9 cellular contexts compared by ENCODE assay signal in the genomic region with DNA sequence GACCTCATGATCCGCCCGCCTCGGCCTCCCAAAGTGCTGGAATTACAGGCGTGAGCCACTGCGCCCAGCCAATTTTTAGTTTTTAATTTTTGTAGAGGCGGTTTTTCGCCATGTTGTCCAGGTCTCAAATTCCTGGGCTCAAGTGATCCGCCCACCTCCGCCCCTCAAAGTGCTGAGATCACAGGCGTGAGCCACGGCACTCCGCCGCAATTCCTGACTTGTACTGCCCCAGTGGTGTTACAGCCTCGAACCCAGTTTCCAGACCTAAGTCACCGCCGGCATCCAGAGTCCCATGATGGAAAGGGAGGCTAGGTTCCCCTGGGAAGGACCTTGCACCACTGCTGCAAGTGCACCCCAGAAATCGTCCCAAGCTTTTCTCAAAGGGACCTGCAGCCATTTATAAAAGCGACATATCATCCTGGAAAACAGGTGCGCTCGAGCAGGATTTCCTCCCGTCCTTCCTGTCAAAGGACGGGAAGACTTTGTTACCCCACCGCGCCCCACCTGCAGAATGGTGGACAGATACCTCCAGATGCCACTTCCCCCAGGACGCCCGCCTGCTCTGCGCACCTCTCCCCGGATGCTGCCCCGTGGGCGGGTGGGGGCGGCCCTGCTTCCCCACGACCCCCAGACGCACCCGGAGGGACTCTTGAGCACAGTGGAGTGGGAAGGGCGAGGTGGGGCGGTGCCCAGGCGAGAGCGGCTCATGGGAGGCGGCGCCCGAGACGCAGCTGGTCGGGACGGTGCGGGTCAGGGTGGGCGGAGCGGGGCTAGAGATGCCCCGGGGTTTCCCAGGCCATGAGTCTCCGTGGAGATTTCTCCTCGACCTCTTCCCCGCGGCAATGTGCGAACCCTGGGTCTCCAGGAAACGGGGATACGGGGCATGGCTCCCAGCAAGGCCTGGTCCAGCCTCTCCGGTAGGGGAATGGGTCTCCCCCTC. TPM values are rescaled to one million over a fixed set of nuclear protein-coding genes. Genes with fewer than 3 reads are reported as not detected.
DNase-seq lines count a peak whose midpoint lies in the region; ATAC-seq, FAIRE-seq and TF ChIP-seq lines count a peak whose summit lies in the region.
"Had no signal": no experiment of that assay in that cellular context is flagged by ENCODE, and none has a peak within 500 bp of the region (broad histone marks: within the 10 kb centered on the region; RNA-seq: fewer than 3 reads in every experiment).

No MANE protein-coding gene starts in this region.

- ATAC-seq in GM21723 (IDR thresholded peaks at IDR 0.05; ENCODE audit: unreplicated experiment) (peak; percentile 53), SK-N-SH treated with all-trans-retinoic acid at 6 μM for 48 hours (peak; percentile 72), GM12878 (peak; percentile 80)

- POLR2A ChIA-PET in GM12878 (lab: Charles Lee): interaction anchor here (1.0 to 3.5 kb wide), 8 partner anchors 15 to 130 kb away, joined by 3 to 16 read pairs (median 4); partner anchors contain the start of genes ATP6AP1, EMD, FLNA and SLC10A3

- in situ Hi-C loops in GM12878 (cut with MboI): no loop called here

- no peak for TF ChIP-seq EP300 in GM12878 (IDR thresholded peaks at IDR 0.05; ENCODE audit: borderline replicate concordance in 1 of 2, control insufficient read depth in 1 of 2, low read depth in 2 of 2, low read length in 2 of 2)

- H4K20me1 ChIP-seq in GM12878 (ENCODE audit: control insufficient read depth, insufficient read depth): peaks cover 5% of the 10 kb centered on the region; the same call in 1 of the 2 replicates

- CTCF ChIA-PET in GM12878 (lab: Yijun Ruan, JAX): interaction anchor here (0.9 to 3.0 kb wide), 3 partner anchors 24 to 129 kb away, joined by 3 to 23 read pairs (median 9); no protein-coding TSS in a partner anchor

- SMC1A ChIA-PET in GM12878 (lab: Charles Lee; ENCODE audit: uncharacterized antibody, unreplicated experiment): interaction anchor here (0.6 to 2.5 kb wide), 3 partner anchors 24 to 300 kb away, joined by 3 to 7 read pairs (median 7); partner anchors contain the start of gene FLNA

- H3K4me3 ChIP-seq in GM06990 (replicated peaks; ENCODE audit: low read depth, low read length) (peak overlapping the region; percentile 89), GM12878 (peak overlapping the region; percentile 66), iPS-20b (ENCODE audit: low read length) (peak overlapping the region; percentile 92), skeletal muscle satellite cell (ENCODE audit: low read length) (peak overlapping the region; percentile 89)
- H3K4me3 ChIP-seq in Jurkat, Clone E6-1 (ENCODE audit: low read length): peak overlapping the region; percentile 90

- intact Hi-C loops in GM12878 (cut with micrococcal nuclease; ENCODE audit: unreplicated experiment): loop anchor here (5.0 kb wide), 1 partner anchor 40 kb away; the partner anchor contains the start of gene GDI1

- H2AFZ ChIP-seq in GM12878 (ENCODE audit: control insufficient read depth, low read depth, low read length): peak overlapping the region; percentile 51

- 32% methylated on average over 50 of the region's 56 CpGs for WGBS in GM12878 (ENCODE audit: insufficient coverage, insufficient replicate concordance, low lambda C conversion rate, missing lambda C conversion rate)

- BruUV-seq in GM12878 (replicated peaks; lab: Mats Ljungman, UMichigan): no TSS peak

- H3K4me2 ChIP-seq in GM12878 (ENCODE audit: control insufficient read depth, insufficient read depth) (peak overlapping the region; percentile 82), skeletal muscle satellite cell (ENCODE audit: low read length) (peak overlapping the region; percentile 90)

- H3K36me3 ChIP-seq in GM06990 (ENCODE audit: control insufficient read depth, insufficient read depth, low read length): peaks cover 11% of the 10 kb centered on the region
- H3K36me3 ChIP-seq in GM12878 (ENCODE audit: control insufficient read depth in 2 of 2, insufficient read depth in 2 of 2, low read length in 1 of 2): peaks cover 10 to 12% of the 10 kb centered on the region in 2 experiments
- peaks cover 28% of the 10 kb centered on the region for H3K36me3 ChIP-seq in iPS-20b (ENCODE audit: insufficient read depth, low read depth, low read length)
- H3K36me3 ChIP-seq in skeletal muscle satellite cell (ENCODE audit: insufficient read depth, low read length): peaks cover 29% of the 10 kb centered on the region

- RAD21 ChIA-PET in GM12878 (lab: Charles Lee; ENCODE audit: unreplicated experiment): interaction anchor here (1.3 to 2.1 kb wide), 3 partner anchors 31 to 130 kb away, joined by 4 to 7 read pairs (median 4); partner anchors contain the start of genes ATP6AP1 and SLC10A3

- peak; percentile 82 for DNase-seq in GM06990 (ENCODE audit: extremely low read depth, insufficient read length)
- DNase-seq in Jurkat, Clone E6-1 (ENCODE audit: low read depth, low spot score): no peak
- no peak for DNase-seq in GM12878 (ENCODE audit: low read depth, low spot score)
- no peak for DNase-seq in superior temporal gyrus (ENCODE audit: extremely low spot score)

- H3K9me3 ChIP-seq in GM12878 (replicated peaks; ENCODE audit: control insufficient read depth, insufficient read depth, low read length) (no peaks in the 10 kb centered on the region; the same call in 2 of the 3 replicates), iPS-20b (ENCODE audit: insufficient read depth, low read depth, low read length) (no peaks in the 10 kb centered on the region), skeletal muscle satellite cell (replicated peaks; ENCODE audit: low read length) (no peaks in the 10 kb centered on the region)

- H3K9ac ChIP-seq in GM12878 (ENCODE audit: control insufficient read depth, insufficient read depth, low read length) (peak overlapping the region; percentile 99), iPS-20b (ENCODE audit: low read depth, low read length) (peak overlapping the region; percentile 99), skeletal muscle satellite cell (ENCODE audit: low read depth, low read length) (peak overlapping the region; percentile 100)

- TF ChIP-seq RAD21 in GM12878 (IDR thresholded peaks at IDR 0.05; ENCODE audit: insufficient read depth, low read depth, low read length): no peak

- FAIRE-seq in GM12878 (lab: Jason Lieb, UNC): no peak
- FAIRE-seq: frontal cortex had no signal

- H3K79me2 ChIP-seq in GM12878 (ENCODE audit: control insufficient read depth, insufficient read depth, low read length): peaks cover 29% of the 10 kb centered on the region

- H3K27me3 ChIP-seq in GM06990 (replicated peaks; ENCODE audit: control insufficient read depth, insufficient read depth, low read length) (no peaks in the 10 kb centered on the region), GM12878 (replicated peaks in 1 of 2; ENCODE audit: control insufficient read depth in 2 of 2, insufficient read depth in 2 of 2, low read length in 1 of 2) (no peaks in the 10 kb centered on the region), iPS-20b (ENCODE audit: insufficient read depth, low read length) (no peaks in the 10 kb centered on the region), skeletal muscle satellite cell (ENCODE audit: control insufficient read depth, insufficient read depth, low read length) (no peaks in the 10 kb centered on the region)

- TF ChIP-seq POLR2A in GM12878 (IDR thresholded peaks at IDR 0.05; ENCODE audit: low read depth, low read length): peak; percentile 32

- peaks cover 3% of the 10 kb centered on the region; the same call in 1 of the 2 replicates for H3K4me1 ChIP-seq in GM12878 (ENCODE audit: control insufficient read depth, insufficient read depth, low read length)
- no peaks in the 10 kb centered on the region; the same call in 1 of the 2 replicates for H3K4me1 ChIP-seq in iPS-20b (ENCODE audit: insufficient read depth, low read length)
- peaks cover 6% of the 10 kb centered on the region for H3K4me1 ChIP-seq in skeletal muscle satellite cell (ENCODE audit: control insufficient read depth, insufficient read depth, low read length)

- H3K27ac ChIP-seq in GM12878 (ENCODE audit: control insufficient read depth, insufficient read depth) (peak overlapping the region; percentile 97), iPS-20b (ENCODE audit: low read length) (peak overlapping the region; percentile 84)

- TF ChIP-seq CTCF in GM06990 (IDR thresholded peaks at IDR 0.05; ENCODE audit: insufficient read depth, low read length, poor library complexity, severe bottlenecking) (no peak), GM12878 (IDR thresholded peaks at IDR 0.05 in 2 of 3, conservative IDR thresholded peaks at IDR 0.05 in 1 of 3; ENCODE audit: control insufficient read depth in 2 of 3, extremely low read depth in 1 of 3, insufficient read depth in 1 of 3, low read depth in 3 of 3, low read length in 3 of 3) (no peak)

RNA-seq across cellular contexts. Expression of gene RPL10, which starts 1.0 kb away (rescaled TPM):
- 3,019 TPM for polyA plus RNA-seq in Jurkat, Clone E6-1 (2012; ENCODE audit: insufficient read depth, insufficient read length)
- total RNA-seq in GM12878 (2013; cell fraction: nucleolus; rRNA removed): 600 and 614 TPM in 2 replicates
- total RNA-seq in GM12878 (2014; rRNA removed): 4,925 and 4,997 TPM in 2 replicates
- total RNA-seq in GM12878 (2014; rRNA removed; fragmentation: Illumina TruSeq; extraction: Trizol): 3,759 and 3,772 TPM in 2 replicates
- total RNA-seq in GM12878 (2021): 4,064 and 4,152 TPM in 2 replicates
- polyA plus RNA-seq in GM12878 (2011; ENCODE audit: low read depth): 5,001 TPM
- 2,618 and 3,504 TPM in 2 replicates for polyA plus RNA-seq in GM12878 (2011; rRNA removed)
- 4,504 and 6,793 TPM in 2 replicates for polyA plus RNA-seq in GM12878 (2011; cell fraction: cytosol; rRNA removed)
- polyA plus RNA-seq in GM12878 (2011; cell fraction: nucleus; rRNA removed): 1,382 and 2,108 TPM in 2 replicates
- polyA plus RNA-seq in GM12878 (2012): 6,434 and 6,606 TPM in 2 replicates
- polyA plus RNA-seq in GM12878 (2014; fragmentation: Illumina TruSeq; extraction: Trizol): 6,343 and 6,987 TPM in 2 replicates
- polyA plus RNA-seq in GM12878 (2014; fragmentation: Nextera tagmentation; extraction: Ambion mirVana): 1,000 to 10,000 TPM; 5,383 to 7,222 TPM
- polyA plus RNA-seq in GM12878 (2014; rRNA removed): 6,238 and 6,871 TPM in 2 replicates
- polyA plus RNA-seq in GM12878 (2016; fragmentation: Nextera tagmentation; extraction: Ambion mirVana): 1,000 to 10,000 TPM; 1,938 to 2,032 TPM
- 1,076 and 2,028 TPM in 2 replicates for polyA minus RNA-seq in GM12878 (2011; rRNA and poly(A)+ RNA removed)
- 767 and 786 TPM in 2 replicates for polyA minus RNA-seq in GM12878 (2011; cell fraction: cytosol; rRNA and poly(A)+ RNA removed)
- polyA minus RNA-seq in GM12878 (2011; cell fraction: nucleus; rRNA and poly(A)+ RNA removed): 230 and 289 TPM in 2 replicates
- 2,217 and 3,625 TPM in 2 replicates for total RNA-seq in skeletal muscle satellite cell (2012; rRNA removed)

RNA-seq across cellular contexts. Expression of gene DNASE1L1, which starts 11.8 kb away (rescaled TPM):
- 3.9 TPM for polyA plus RNA-seq in Jurkat, Clone E6-1 (2012; ENCODE audit: insufficient read depth, insufficient read length)
- total RNA-seq in GM12878 (2013; cell fraction: nucleolus; rRNA removed): 7.5 and 8.3 TPM in 2 replicates
- 19.3 and 19.7 TPM in 2 replicates for total RNA-seq in GM12878 (2014; rRNA removed)
- total RNA-seq in GM12878 (2014; rRNA removed; fragmentation: Illumina TruSeq; extraction: Trizol): 6.4 and 7.3 TPM in 2 replicates
- 13.5 and 14.6 TPM in 2 replicates for total RNA-seq in GM12878 (2021)
- polyA plus RNA-seq in GM12878 (2011; ENCODE audit: low read depth): 8.7 TPM
- 3.1 and 4.4 TPM in 2 replicates for polyA plus RNA-seq in GM12878 (2011; rRNA removed)
- 6.2 and 9.1 TPM in 2 replicates for polyA plus RNA-seq in GM12878 (2011; cell fraction: cytosol; rRNA removed)
- polyA plus RNA-seq in GM12878 (2011; cell fraction: nucleus; rRNA removed): 9.8 and 11.9 TPM in 2 replicates
- polyA plus RNA-seq in GM12878 (2012): 12.7 and 15.6 TPM in 2 replicates
- 4.1 and 6.7 TPM in 2 replicates for polyA plus RNA-seq in GM12878 (2014; fragmentation: Illumina TruSeq; extraction: Trizol)
- under 1 TPM; 0.60 to 0.74 TPM for polyA plus RNA-seq in GM12878 (2014; fragmentation: Nextera tagmentation; extraction: Ambion mirVana)
- polyA plus RNA-seq in GM12878 (2014; rRNA removed): 20.0 and 22.7 TPM in 2 replicates
- polyA plus RNA-seq in GM12878 (2016; fragmentation: Nextera tagmentation; extraction: Ambion mirVana): 10 to 100 TPM in 1 of 2 experiments, 1 to 10 TPM in 1; 6.9 to 10.9 TPM
- polyA minus RNA-seq in GM12878 (2011; rRNA and poly(A)+ RNA removed): 3.6 and 4.6 TPM in 2 replicates
- polyA minus RNA-seq in GM12878 (2011; cell fraction: cytosol; rRNA and poly(A)+ RNA removed): 1.6 and 3.4 TPM in 2 replicates
- 1.5 and 3.7 TPM in 2 replicates for polyA minus RNA-seq in GM12878 (2011; cell fraction: nucleus; rRNA and poly(A)+ RNA removed)
- 22.3 and 35.5 TPM in 2 replicates for total RNA-seq in skeletal muscle satellite cell (2012; rRNA removed)

RNA-seq across cellular contexts. Expression of gene TAFAZZIN, which starts 14.1 kb away (rescaled TPM):
- 70.4 TPM for polyA plus RNA-seq in Jurkat, Clone E6-1 (2012; ENCODE audit: insufficient read depth, insufficient read length)
- total RNA-seq in GM12878 (2013; cell fraction: nucleolus; rRNA removed): 53.3 and 55.8 TPM in 2 replicates
- total RNA-seq in GM12878 (2014; rRNA removed) (25.3 and 31.3 TPM in 2 replicates), GM12878 (2014; rRNA removed; fragmentation: Illumina TruSeq; extraction: Trizol) (14.2 and 15.3 TPM in 2 replicates), GM12878 (2021) (37.0 and 39.2 TPM in 2 replicates)
- 19.4 TPM for polyA plus RNA-seq in GM12878 (2011; ENCODE audit: low read depth)
- polyA plus RNA-seq in GM12878 (2011; rRNA removed) (15.7 and 20.0 TPM in 2 replicates), GM12878 (2014; fragmentation: Illumina TruSeq; extraction: Trizol) (21.8 and 22.6 TPM in 2 replicates), GM12878 (2014; fragmentation: Nextera tagmentation; extraction: Ambion mirVana) (1 to 10 TPM in 1 of 2 experiments, under 1 TPM in 1; 0.71 to 1.4 TPM), GM12878 (2014; rRNA removed) (43.1 and 50.4 TPM in 2 replicates), GM12878 (2016; fragmentation: Nextera tagmentation; extraction: Ambion mirVana) (10 to 100 TPM; 25.0 to 31.6 TPM)
- 27.0 and 29.1 TPM in 2 replicates for polyA plus RNA-seq in GM12878 (2011; cell fraction: cytosol; rRNA removed)
- 183 and 209 TPM in 2 replicates for polyA plus RNA-seq in GM12878 (2011; cell fraction: nucleus; rRNA removed)
- polyA plus RNA-seq in GM12878 (2012): 30.8 and 43.7 TPM in 2 replicates
- polyA minus RNA-seq in GM12878 (2011; rRNA and poly(A)+ RNA removed): 9.9 and 12.2 TPM in 2 replicates
- 9.1 and 10.7 TPM in 2 replicates for polyA minus RNA-seq in GM12878 (2011; cell fraction: cytosol; rRNA and poly(A)+ RNA removed)
- polyA minus RNA-seq in GM12878 (2011; cell fraction: nucleus; rRNA and poly(A)+ RNA removed): 26.0 and 36.0 TPM in 2 replicates
- 13.1 and 16.0 TPM in 2 replicates for total RNA-seq in skeletal muscle satellite cell (2012; rRNA removed)

RNA-seq across cellular contexts. Expression of gene EMD, which starts 18.1 kb away (rescaled TPM):
- 95.4 TPM for polyA plus RNA-seq in Jurkat, Clone E6-1 (2012; ENCODE audit: insufficient read depth, insufficient read length)
- 11.7 and 14.3 TPM in 2 replicates for total RNA-seq in GM12878 (2013; cell fraction: nucleolus; rRNA removed)
- total RNA-seq in GM12878 (2014; rRNA removed) (13.1 and 16.0 TPM in 2 replicates), GM12878 (2014; rRNA removed; fragmentation: Illumina TruSeq; extraction: Trizol) (26.7 and 27.1 TPM in 2 replicates), GM12878 (2021) (58.5 and 59.3 TPM in 2 replicates)
- 18.8 TPM for polyA plus RNA-seq in GM12878 (2011; ENCODE audit: low read depth)
- polyA plus RNA-seq in GM12878 (2011; rRNA removed) (15.3 and 23.3 TPM in 2 replicates), GM12878 (2014; fragmentation: Illumina TruSeq; extraction: Trizol) (63.8 and 83.3 TPM in 2 replicates), GM12878 (2014; fragmentation: Nextera tagmentation; extraction: Ambion mirVana) (1 to 10 TPM in 1 of 2 experiments, under 1 TPM in 1; 0.76 to 1.9 TPM), GM12878 (2014; rRNA removed) (63.9 TPM in 2 replicates), GM12878 (2016; fragmentation: Nextera tagmentation; extraction: Ambion mirVana) (100 to 1,000 TPM in 1 of 2 experiments, 10 to 100 TPM in 1; 89.5 to 100 TPM)
- 29.0 and 36.8 TPM in 2 replicates for polyA plus RNA-seq in GM12878 (2011; cell fraction: cytosol; rRNA removed)
- 49.6 and 51.9 TPM in 2 replicates for polyA plus RNA-seq in GM12878 (2011; cell fraction: nucleus; rRNA removed)
- polyA plus RNA-seq in GM12878 (2012): 48.6 and 64.1 TPM in 2 replicates
- polyA minus RNA-seq in GM12878 (2011; rRNA and poly(A)+ RNA removed): 12.9 and 24.7 TPM in 2 replicates
- polyA minus RNA-seq in GM12878 (2011; cell fraction: cytosol; rRNA and poly(A)+ RNA removed): 14.8 and 18.7 TPM in 2 replicates
- 12.0 and 16.9 TPM in 2 replicates for polyA minus RNA-seq in GM12878 (2011; cell fraction: nucleus; rRNA and poly(A)+ RNA removed)
- 33.2 and 44.3 TPM in 2 replicates for total RNA-seq in skeletal muscle satellite cell (2012; rRNA removed)

RNA-seq across cellular contexts. Expression of gene FLNA, which starts 22.8 kb away (rescaled TPM):
- 361 TPM for polyA plus RNA-seq in Jurkat, Clone E6-1 (2012; ENCODE audit: insufficient read depth, insufficient read length)
- total RNA-seq in GM12878 (2013; cell fraction: nucleolus; rRNA removed): 217 and 245 TPM in 2 replicates
- 379 and 459 TPM in 2 replicates for total RNA-seq in GM12878 (2014; rRNA removed)
- total RNA-seq in GM12878 (2014; rRNA removed; fragmentation: Illumina TruSeq; extraction: Trizol): 128 and 137 TPM in 2 replicates
- total RNA-seq in GM12878 (2021): 617 and 643 TPM in 2 replicates
- polyA plus RNA-seq in GM12878 (2011; ENCODE audit: low read depth): 75.8 TPM
- polyA plus RNA-seq in GM12878 (2011; rRNA removed): 22.1 and 56.9 TPM in 2 replicates
- 101 and 120 TPM in 2 replicates for polyA plus RNA-seq in GM12878 (2011; cell fraction: cytosol; rRNA removed)
- 466 and 752 TPM in 2 replicates for polyA plus RNA-seq in GM12878 (2011; cell fraction: nucleus; rRNA removed)
- 167 and 174 TPM in 2 replicates for polyA plus RNA-seq in GM12878 (2012)
- 52.0 and 174 TPM in 2 replicates for polyA plus RNA-seq in GM12878 (2014; fragmentation: Illumina TruSeq; extraction: Trizol)
- 10 to 100 TPM in 1 of 2 experiments, 1 to 10 TPM in 1; 5.1 to 30.6 TPM for polyA plus RNA-seq in GM12878 (2014; fragmentation: Nextera tagmentation; extraction: Ambion mirVana)
- 168 and 269 TPM in 2 replicates for polyA plus RNA-seq in GM12878 (2014; rRNA removed)
- 100 to 1,000 TPM; 344 to 347 TPM for polyA plus RNA-seq in GM12878 (2016; fragmentation: Nextera tagmentation; extraction: Ambion mirVana)
- polyA minus RNA-seq in GM12878 (2011; rRNA and poly(A)+ RNA removed): 385 and 416 TPM in 2 replicates
- 382 and 413 TPM in 2 replicates for polyA minus RNA-seq in GM12878 (2011; cell fraction: cytosol; rRNA and poly(A)+ RNA removed)
- 154 and 358 TPM in 2 replicates for polyA minus RNA-seq in GM12878 (2011; cell fraction: nucleus; rRNA and poly(A)+ RNA removed)
- total RNA-seq in skeletal muscle satellite cell (2012; rRNA removed): 1,046 and 1,316 TPM in 2 replicates
